8 cellular contexts compared by ENCODE assay signal in the genomic region with DNA sequence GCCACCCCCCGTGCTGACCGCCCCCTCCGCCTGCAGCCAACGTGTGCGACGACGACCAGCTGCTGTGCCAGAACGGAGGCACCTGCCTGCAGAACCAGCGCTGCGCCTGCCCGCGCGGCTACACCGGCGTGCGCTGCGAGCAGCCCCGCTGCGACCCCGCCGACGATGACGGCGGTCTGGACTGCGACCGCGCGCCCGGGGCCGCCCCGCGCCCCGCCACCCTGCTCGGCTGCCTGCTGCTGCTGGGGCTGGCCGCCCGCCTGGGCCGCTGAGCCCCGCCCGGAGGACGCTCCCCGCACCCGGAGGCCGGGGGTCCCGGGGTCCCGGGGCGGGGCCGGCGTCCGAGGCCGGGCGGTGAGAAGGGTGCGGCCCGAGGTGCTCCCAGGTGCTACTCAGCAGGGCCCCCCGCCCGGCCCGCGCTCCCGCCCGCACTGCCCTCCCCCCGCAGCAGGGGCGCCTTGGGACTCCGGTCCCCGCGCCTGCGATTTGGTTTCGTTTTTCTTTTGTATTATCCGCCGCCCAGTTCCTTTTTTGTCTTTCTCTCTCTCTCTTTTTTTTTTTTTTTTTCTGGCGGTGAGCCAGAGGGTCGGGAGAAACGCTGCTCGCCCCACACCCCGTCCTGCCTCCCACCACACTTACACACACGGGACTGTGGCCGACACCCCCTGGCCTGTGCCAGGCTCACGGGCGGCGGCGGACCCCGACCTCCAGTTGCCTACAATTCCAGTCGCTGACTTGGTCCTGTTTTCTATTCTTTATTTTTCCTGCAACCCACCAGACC.
DNase-seq lines count a peak whose midpoint lies in the region; ATAC-seq, FAIRE-seq and TF ChIP-seq lines count a peak whose summit lies in the region.

No MANE protein-coding gene starts in this region.

- no peaks in the 10 kb centered on the region for H3K9me1 ChIP-seq in endothelial cell of umbilical vein (replicated peaks; ENCODE audit: control insufficient read depth, extremely low read depth, insufficient read depth, low read length)

- H4K20me1 ChIP-seq in endothelial cell of umbilical vein (replicated peaks; ENCODE audit: control insufficient read depth, extremely low read depth, insufficient read depth, low read length) = no peaks in the 10 kb centered on the region
- H4K20me1 ChIP-seq in neural cell (ENCODE audit: insufficient read depth) = no peaks in the 10 kb centered on the region

- TF ChIP-seq POLR2A in endothelial cell of umbilical vein (IDR thresholded peaks at IDR 0.05; ENCODE audit: low read depth, low read length) = no peak
- no peak for TF ChIP-seq POLR2A in H54 (IDR thresholded peaks at IDR 0.05; ENCODE audit: low read depth, low read length)

- H3K9ac ChIP-seq in HUES6 (ENCODE audit: low read length) (peak overlapping the region; percentile 38), endothelial cell of umbilical vein (replicated peaks; ENCODE audit: extremely low read depth, insufficient read depth, low read length) (no peak overlapping the region), neural cell (ENCODE audit: low read length) (peak overlapping the region; percentile 16)

- FAIRE-seq in endothelial cell of umbilical vein (lab: Jason Lieb, UNC) (no peak), H54 (lab: Jason Lieb, UNC) (no peak)

- H3K9me3 ChIP-seq in HUES6 (ENCODE audit: control insufficient read depth, insufficient read depth, low read depth, low read length) (no peaks in the 10 kb centered on the region), endothelial cell of umbilical vein (replicated peaks; ENCODE audit: control insufficient read depth, insufficient read depth, low read length) (no peaks in the 10 kb centered on the region), neural cell (ENCODE audit: low read length) (no peaks in the 10 kb centered on the region)

- H2AFZ ChIP-seq in endothelial cell of umbilical vein (ENCODE audit: low read depth, low read length) (peak overlapping the region; percentile 99), neural cell (ENCODE audit: low read depth, low read length) (no peak overlapping the region)

- H3K4me3 ChIP-seq in HUES6 (ENCODE audit: low read depth, low read length) = peak overlapping the region; percentile 67
- peak overlapping the region; percentile 54 to 91 (median 63) for H3K4me3 ChIP-seq in endothelial cell of umbilical vein (replicated peaks in 1 of 3; ENCODE audit: insufficient read depth in 1 of 3, low read depth in 1 of 3, low read length in 3 of 3)
- peak overlapping the region; percentile 66 for H3K4me3 ChIP-seq in neural cell (ENCODE audit: low read length)

- peak overlapping the region; percentile 72 for H3K4me2 ChIP-seq in endothelial cell of umbilical vein (ENCODE audit: insufficient read depth, low read length)
- no peak overlapping the region for H3K4me2 ChIP-seq in neural cell (ENCODE audit: low read length)

- H3K9me2 ChIP-seq in neural cell (ENCODE audit: insufficient read depth, low read length) = no peaks in the 10 kb centered on the region

- H3K4me1 ChIP-seq in HUES6 (ENCODE audit: control insufficient read depth, insufficient read depth, low read length) (peaks cover 32% of the 10 kb centered on the region), endothelial cell of umbilical vein (ENCODE audit: control insufficient read depth, extremely low read depth, insufficient read depth, low read length) (peaks cover 7% of the 10 kb centered on the region)

- BruUV-seq in endothelial cell of umbilical vein (replicated peaks; lab: Mats Ljungman, UMichigan) = no TSS peak

- intact Hi-C loops in endothelial cell of umbilical vein (cut with micrococcal nuclease) = no loop called here

- POLR2A ChIA-PET in GM10248 (lab: Yijun Ruan, JAX) = no interaction called here
- POLR2A ChIA-PET in endothelial cell of umbilical vein (lab: Charles Lee) = no interaction called here

- TF ChIP-seq RAD21 in neural cell (conservative IDR thresholded peaks at IDR 0.05) = no peak

- TF ChIP-seq CTCF in GM10248 (IDR thresholded peaks at IDR 0.05; ENCODE audit: control extremely low read depth, extremely low read depth, low read depth, missing control alignments) (no peak), endothelial cell of umbilical vein (IDR thresholded peaks at IDR 0.05; ENCODE audit: extremely low read depth in 1 of 2, insufficient read depth in 1 of 2, low read depth in 1 of 2, low read length in 2 of 2) (no peak), neural cell (IDR thresholded peaks at IDR 0.05; ENCODE audit: poor library complexity, severe bottlenecking) (no peak)

- no peak for TF ChIP-seq EP300 in neural cell (conservative IDR thresholded peaks at IDR 0.05; ENCODE audit: poor library complexity, severe bottlenecking)

- H3K27ac ChIP-seq in HUES6 (ENCODE audit: low read depth, low read length) = no peak overlapping the region
- H3K27ac ChIP-seq in endothelial cell of umbilical vein (ENCODE audit: insufficient read depth, low read depth, low read length) = no peak overlapping the region
- H3K27ac ChIP-seq in neural cell (ENCODE audit: low read length) = no peak overlapping the region

- CTCF ChIA-PET in GM10248 (lab: Yijun Ruan, JAX) = interaction anchor here (0.9 to 10.0 kb wide), 5 partner anchors 10 to 481 kb away, joined by 3 to 154 read pairs (median 4); no protein-coding TSS in a partner anchor
- CTCF ChIA-PET in endothelial cell of umbilical vein (lab: Charles Lee) = interaction anchor here (1.0 to 10.1 kb wide), 5 partner anchors 11 to 479 kb away, joined by 3 to 408 read pairs (median 4); no protein-coding TSS in a partner anchor

- DNase-seq in GM10248 (ENCODE audit: extremely low spot score) (peak; percentile 62), endothelial cell of umbilical vein (ENCODE audit: low read depth, low spot score) (no peak), H54 (ENCODE audit: insufficient read length, low spot score) (no peak)
- DNase-seq in activated CD4-positive, alpha-beta T cell treated with anti-CD3 and anti-CD28 coated beads for 48 hours = peak; percentile 46

- ATAC-seq in HG03280 (IDR thresholded peaks at IDR 0.05; ENCODE audit: unreplicated experiment) (no peak), GM19328 (IDR thresholded peaks at IDR 0.05; ENCODE audit: unreplicated experiment) (no peak)

- H3K27me3 ChIP-seq in HUES6 (ENCODE audit: control insufficient read depth, insufficient read depth, low read length) = peaks cover 59% of the 10 kb centered on the region
- peaks cover 4 to 5% of the 10 kb centered on the region in 2 experiments for H3K27me3 ChIP-seq in endothelial cell of umbilical vein (ENCODE audit: control insufficient read depth in 2 of 2, insufficient read depth in 2 of 2, low read length in 2 of 2)
- H3K27me3 ChIP-seq in neural cell (ENCODE audit: insufficient read depth, low read depth, low read length) = peaks cover 38% of the 10 kb centered on the region

- H3K79me2 ChIP-seq in endothelial cell of umbilical vein (ENCODE audit: control insufficient read depth, insufficient read depth, low read length) (no peaks in the 10 kb centered on the region), neural cell (replicated peaks; ENCODE audit: insufficient read depth, low read length) (no peaks in the 10 kb centered on the region)

- H3K36me3 ChIP-seq in HUES6 (ENCODE audit: control insufficient read depth, insufficient read depth, low read length) (no peaks in the 10 kb centered on the region), endothelial cell of umbilical vein (ENCODE audit: control insufficient read depth in 2 of 2, extremely low read depth in 1 of 2, insufficient read depth in 2 of 2, low read length in 2 of 2) (no peaks in the 10 kb centered on the region), neural cell (ENCODE audit: insufficient read depth, low read length) (no peaks in the 10 kb centered on the region)

- dilution Hi-C loops in endothelial cell of umbilical vein (cut with MboI; ENCODE audit: extremely low pct_ligation_motif_present, low sequenced_read_pairs) = no loop called here

- no peaks in the 10 kb centered on the region for H3F3A ChIP-seq in neural cell (ENCODE audit: insufficient read depth, low read length, poor library complexity, severe bottlenecking)

TF ChIP-seq in endothelial cell of umbilical vein, 7 proteins besides CTCF, POLR2A, EP300 and RAD21:
- TF ChIP-seq POLR2AphosphoS5 (IDR thresholded peaks at IDR 0.05; ENCODE audit: insufficient read depth, low read depth, low read length) = no peak
- TF ChIP-seq MYC (IDR thresholded peaks at IDR 0.05; ENCODE audit: low read depth, low read length) = no peak
- peak; percentile 32 for TF ChIP-seq EZH2 (IDR thresholded peaks at IDR 0.05; ENCODE audit: borderline replicate concordance, low read depth, low read length, severe bottlenecking)
TF ChIP-seq in endothelial cell of umbilical vein: peak in this region for 1.

TF ChIP-seq in neural cell, 6 proteins besides CTCF, POLR2A, EP300 and RAD21:
- TF ChIP-seq MXI1 (conservative IDR thresholded peaks at IDR 0.05; ENCODE audit: poor library complexity, severe bottlenecking) = no peak
- TF ChIP-seq EZH2 (IDR thresholded peaks at IDR 0.05; ENCODE audit: borderline replicate concordance, insufficient read depth, low read length, poor library complexity, severe bottlenecking) = no peak
- TF ChIP-seq POLR2AphosphoS5 (IDR thresholded peaks at IDR 0.05) = peak; percentile 32
- TF ChIP-seq, protein P1, sequence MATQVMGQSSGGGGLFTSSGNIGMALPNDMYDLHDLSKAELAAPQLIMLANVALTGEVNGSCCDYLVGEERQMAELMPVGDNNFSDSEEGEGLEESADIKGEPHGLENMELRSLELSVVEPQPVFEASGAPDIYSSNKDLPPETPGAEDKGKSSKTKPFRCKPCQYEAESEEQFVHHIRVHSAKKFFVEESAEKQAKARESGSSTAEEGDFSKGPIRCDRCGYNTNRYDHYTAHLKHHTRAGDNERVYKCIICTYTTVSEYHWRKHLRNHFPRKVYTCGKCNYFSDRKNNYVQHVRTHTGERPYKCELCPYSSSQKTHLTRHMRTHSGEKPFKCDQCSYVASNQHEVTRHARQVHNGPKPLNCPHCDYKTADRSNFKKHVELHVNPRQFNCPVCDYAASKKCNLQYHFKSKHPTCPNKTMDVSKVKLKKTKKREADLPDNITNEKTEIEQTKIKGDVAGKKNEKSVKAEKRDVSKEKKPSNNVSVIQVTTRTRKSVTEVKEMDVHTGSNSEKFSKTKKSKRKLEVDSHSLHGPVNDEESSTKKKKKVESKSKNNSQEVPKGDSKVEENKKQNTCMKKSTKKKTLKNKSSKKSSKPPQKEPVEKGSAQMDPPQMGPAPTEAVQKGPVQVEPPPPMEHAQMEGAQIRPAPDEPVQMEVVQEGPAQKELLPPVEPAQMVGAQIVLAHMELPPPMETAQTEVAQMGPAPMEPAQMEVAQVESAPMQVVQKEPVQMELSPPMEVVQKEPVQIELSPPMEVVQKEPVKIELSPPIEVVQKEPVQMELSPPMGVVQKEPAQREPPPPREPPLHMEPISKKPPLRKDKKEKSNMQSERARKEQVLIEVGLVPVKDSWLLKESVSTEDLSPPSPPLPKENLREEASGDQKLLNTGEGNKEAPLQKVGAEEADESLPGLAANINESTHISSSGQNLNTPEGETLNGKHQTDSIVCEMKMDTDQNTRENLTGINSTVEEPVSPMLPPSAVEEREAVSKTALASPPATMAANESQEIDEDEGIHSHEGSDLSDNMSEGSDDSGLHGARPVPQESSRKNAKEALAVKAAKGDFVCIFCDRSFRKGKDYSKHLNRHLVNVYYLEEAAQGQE (IDR thresholded peaks at IDR 0.05; ENCODE audit: borderline replicate concordance) = no peak

Comparison
In these comparisons a context has a peak if more than half of its experiments do, and no peak if none do; other contexts are left out.
1. DNase-seq: peak in GM10248 (single experiment) and activated CD4-positive, alpha-beta T cell treated with anti-CD3 and anti-CD28 coated beads for 48 hours (single experiment); none in endothelial cell of umbilical vein (single experiment) and H54 (single experiment).
2. Peak in every context shown above with its lines, with median percentiles within 50 percentile points of each other: H3K4me3 ChIP-seq.